ENCODE assay signal across 17 cellular contexts in genomic region chr3:144921710-144922109, GRCh38.
"Had no signal": no experiment of that assay in that cellular context is flagged by ENCODE, and none has a peak within 500 bp of the region (broad histone marks: within the 10 kb centered on the region; RNA-seq: fewer than 3 reads in every experiment).

No MANE protein-coding gene starts in this region.

- H3K27me3 Mint-ChIP-seq: activated naive CD8-positive, alpha-beta T cell treated with anti-CD3 and anti-CD28 coated beads, Interleukin-2, amount 50 U/mL, for 24 hours; naive thymus-derived CD4-positive, alpha-beta T cell had no signal

- H3K36me3 ChIP-seq: neutrophil, transverse colon had no signal

- H2AFZ ChIP-seq: hepatocyte had no signal

- H3K4me1 Mint-ChIP-seq: activated naive CD8-positive, alpha-beta T cell treated with anti-CD3 and anti-CD28 coated beads, Interleukin-2, amount 50 U/mL, for 24 hours had no signal

- H3K27ac ChIP-seq: dorsolateral prefrontal cortex, hepatocyte, neutrophil, transverse colon had no signal

- ATAC-seq: activated naive CD8-positive, alpha-beta T cell treated with anti-CD3 and anti-CD28 coated beads, Interleukin-2, amount 50 U/mL, for 24 hours; left lobe of liver; naive thymus-derived CD4-positive, alpha-beta T cell had no signal

- H3K79me2 ChIP-seq: hepatocyte had no signal

- H3K36me3 Mint-ChIP-seq: naive thymus-derived CD4-positive, alpha-beta T cell had no signal

- H3K4me2 ChIP-seq: hepatocyte had no signal

- H3K27me3 ChIP-seq: dorsolateral prefrontal cortex, hepatocyte, neutrophil, transverse colon had no signal

- H3K4me3 ChIP-seq: dorsolateral prefrontal cortex, hepatocyte, transverse colon had no signal

- H3K9me3 ChIP-seq: neutrophil, transverse colon had no signal

- H3K9me3 Mint-ChIP-seq: activated naive CD8-positive, alpha-beta T cell treated with anti-CD3 and anti-CD28 coated beads, Interleukin-2, amount 50 U/mL, for 24 hours; endodermal cell had no signal

- H3K4me3 Mint-ChIP-seq: activated naive CD8-positive, alpha-beta T cell treated with anti-CD3 and anti-CD28 coated beads, Interleukin-2, amount 50 U/mL, for 24 hours; endodermal cell; naive thymus-derived CD4-positive, alpha-beta T cell had no signal

- DNase-seq: activated CD4-positive, alpha-beta T cell treated with anti-CD3 and anti-CD28 coated beads for 1 hour; activated CD4-positive, alpha-beta T cell treated with anti-CD3 and anti-CD28 coated beads, Interleukin-2, amount 50 U/mL, for 4 hours; activated naive CD4-positive, alpha-beta T cell treated with Interleukin-2 at 50 U/mL for 16 hours; activated naive CD8-positive, alpha-beta T cell treated with anti-CD3 and anti-CD28 coated beads, Interleukin-2, amount 50 U/mL, for 24 hours; activated T-cell treated with anti-CD3 and anti-CD28 coated beads for 4 hours; aorta; endodermal cell; islet precursor cell; naive thymus-derived CD4-positive, alpha-beta T cell; retina; stimulated activated CD4-positive, alpha-beta T cell treated with anti-CD3 and anti-CD28 coated beads, Interleukin-2, amount 100 ng/mL, for 48 hours; stimulated activated naive CD4-positive, alpha-beta T cell; transverse colon had no signal

- H3K27ac Mint-ChIP-seq: activated naive CD8-positive, alpha-beta T cell treated with anti-CD3 and anti-CD28 coated beads, Interleukin-2, amount 50 U/mL, for 24 hours; endodermal cell; naive thymus-derived CD4-positive, alpha-beta T cell had no signal
